8 cellular contexts compared by ENCODE assay signal in genomic region chrX:74614193-74614909, GRCh38. TPM values are rescaled to one million over a fixed set of nuclear protein-coding genes. Genes with fewer than 3 reads are reported as not detected.
DNase-seq lines count a peak whose midpoint lies in the region; ATAC-seq, FAIRE-seq and TF ChIP-seq lines count a peak whose summit lies in the region.

RLIM (minus strand) TSS chrX:74614624; CDS start chrX:74595977, 18,647 bp downstream.

- peak; percentile 94 for FAIRE-seq in GM12892 (lab: Jason Lieb, UNC)

- peak within 1 kb of the TSS; percentile 99 for H3K27ac Mint-ChIP-seq in type B pancreatic cell

- H3K4me3 ChIP-seq in adrenal gland (peak within 1 kb of the TSS; percentile 62 to 97 (median 74)), heart left ventricle (peak within 1 kb of the TSS; percentile 64 to 95 (median 86))

- peaks cover 4% of the 10 kb centered on the region for H3K4me1 Mint-ChIP-seq in type B pancreatic cell (ENCODE audit: unreplicated experiment)

- no peaks in the 10 kb centered on the region for H3K27me3 ChIP-seq in adrenal gland
- no peaks in the 10 kb centered on the region for H3K27me3 ChIP-seq in heart left ventricle

- peak; percentile 71; the same call in 1 of the 2 replicates for TF ChIP-seq POLR2A in GM12892 (IDR thresholded peaks at IDR 0.05; ENCODE audit: low read depth, low read length)
- peak; percentile 80 to 92 for TF ChIP-seq POLR2A in adrenal gland (IDR thresholded peaks at IDR 0.05)
- TF ChIP-seq POLR2A in heart left ventricle (IDR thresholded peaks at IDR 0.05): peak in 1 of 2 donors; percentile 49

- no peaks in the 10 kb centered on the region for H3K9me3 ChIP-seq in adrenal gland (replicated peaks in 1 of 3)
- H3K9me3 ChIP-seq in heart left ventricle: no peaks in the 10 kb centered on the region

- no peaks in the 10 kb centered on the region for H3K9me3 Mint-ChIP-seq in type B pancreatic cell

- no peaks in the 10 kb centered on the region for H3K36me3 ChIP-seq in adrenal gland (replicated peaks in 1 of 2)
- H3K36me3 ChIP-seq in heart left ventricle: peaks cover 0 to 22% (median 0%) of the 10 kb centered on the region in 9 donors

- ATAC-seq in HG02852 (IDR thresholded peaks at IDR 0.05; ENCODE audit: unreplicated experiment) (peak; percentile 96), heart left ventricle (peak; percentile 99 to 100 (median 100))

- intact Hi-C loops in adrenal gland (cut with DNase I) (no loop called here), heart left ventricle (cut with DNase I) (no loop called here)

- no peaks in the 10 kb centered on the region for H3K27me3 Mint-ChIP-seq in type B pancreatic cell

- peak within 1 kb of the TSS; percentile 98 for H3K4me3 Mint-ChIP-seq in type B pancreatic cell

- 0 to 38% (median 17%) methylated on average over 2 to 59 of the region's 59 CpGs for WGBS in adrenal gland, 4 donors
- 0 to 44% (median 21%) methylated on average over 48 to 59 of the region's 59 CpGs for WGBS in heart left ventricle, 4 donors

- DNase-seq in GM12892 (ENCODE audit: insufficient read length) (peak; percentile 63), NCI-H146 (lab: John Stamatoyannopoulos, UW) (peak; percentile 96), T-helper 1 cell (peak; percentile 85 to 95 (median 87)), adrenal gland (peak; percentile 91 to 98 (median 96)), heart left ventricle (peak; percentile 93 to 96 (median 94)), pons (ENCODE audit: low spot score) (peak; percentile 95), type B pancreatic cell (ENCODE audit: extremely low spot score, unreplicated experiment) (peak; percentile 92)

- peaks cover 0 to 7% of the 10 kb centered on the region in 2 donors for H3K4me1 ChIP-seq in adrenal gland (replicated peaks in 1 of 2)
- peaks cover 0 to 20% (median 3%) of the 10 kb centered on the region in 12 donors for H3K4me1 ChIP-seq in heart left ventricle

- H3K36me3 Mint-ChIP-seq in type B pancreatic cell: peaks cover 5% of the 10 kb centered on the region

- H3K27ac ChIP-seq in adrenal gland: peak within 1 kb of the TSS; percentile 84 to 100 (median 98)
- H3K27ac ChIP-seq in heart left ventricle: peak within 1 kb of the TSS; percentile 90 to 99 (median 97)

- TF ChIP-seq CTCF in adrenal gland (IDR thresholded peaks at IDR 0.05) (no peak), heart left ventricle (IDR thresholded peaks at IDR 0.05) (no peak), type B pancreatic cell (conservative IDR thresholded peaks at IDR 0.05) (no peak)

RNA-seq across cellular contexts. Expression of gene RLIM, which starts in this region (rescaled TPM):
- polyA plus RNA-seq in GM12892 (2012; ENCODE audit: missing spikeins): 11.3 TPM
- 10 to 100 TPM; 25.7 to 56.5 (median 47.7) TPM for total RNA-seq in adrenal gland
- 10 to 100 TPM in 1 of 3 donors, 1 to 10 TPM in 2; 7.8 to 36.5 (median 9.8) TPM for polyA plus RNA-seq in adrenal gland
- 10 to 100 TPM; 19.3 to 37.0 (median 26.0) TPM for total RNA-seq in heart left ventricle
- 10 to 100 TPM in 1 of 2 donors, 1 to 10 TPM in 1; 5.2 to 11.6 TPM for polyA plus RNA-seq in heart left ventricle
- total RNA-seq in type B pancreatic cell (ENCODE audit: low replicate concordance): 40.3 and 42.3 TPM in 2 replicates

Comparison
In these comparisons a context has a peak if more than half of its experiments do, and no peak if none do; other contexts are left out.
1. Peak in every context shown above with its lines: DNase-seq, ATAC-seq, H3K4me3 ChIP-seq and H3K27ac ChIP-seq.